ENCODE assay signal across 1 cellular context in the genomic region with DNA sequence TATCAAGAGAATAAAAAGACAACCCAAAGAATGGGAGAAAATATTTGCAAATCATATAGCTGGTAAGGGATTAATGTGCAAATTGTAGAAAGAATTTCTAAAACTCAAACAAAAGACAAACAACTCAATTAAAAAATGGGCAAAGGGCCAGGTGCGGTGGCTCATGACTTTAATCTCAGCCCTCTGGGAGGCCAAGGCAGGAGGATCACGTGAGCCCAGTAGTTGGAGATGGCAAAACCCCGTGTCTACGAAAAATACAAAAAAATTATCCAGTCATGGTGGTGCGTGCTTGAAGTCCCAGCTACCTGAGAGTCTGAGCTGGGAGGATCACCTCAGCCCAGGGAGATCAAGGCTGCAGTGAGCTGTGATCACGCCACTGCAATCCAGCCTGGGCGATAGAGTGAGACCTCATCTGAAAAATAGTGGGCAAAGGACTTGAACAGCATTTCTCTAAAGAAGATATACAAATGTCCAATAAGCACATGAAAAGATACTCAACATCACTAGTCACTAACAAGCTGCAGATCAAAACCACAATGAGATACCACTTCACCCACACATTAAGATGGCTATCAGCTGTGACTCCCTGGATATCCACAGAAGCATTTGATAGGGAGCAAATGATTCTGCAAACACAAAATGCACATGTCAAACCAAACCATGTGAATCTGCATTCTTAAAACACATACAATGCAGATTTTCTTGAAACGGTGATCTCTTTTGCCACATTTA.
TF ChIP-seq lines count a peak whose summit lies in the region.

No MANE protein-coding gene starts in this region.

TF ChIP-seq in K562, 482 proteins besides CTCF, POLR2A, EP300 and RAD21 (continued from another document and continues in another):
- TF ChIP-seq ZBTB7A (IDR thresholded peaks at IDR 0.05; ENCODE audit: borderline replicate concordance, control insufficient read depth, low read depth, low read length), result no peak
- TF ChIP-seq THAP7 (CRISPR knock-in tag; IDR thresholded peaks at IDR 0.05), result no peak
- no peak for TF ChIP-seq CHD1 (IDR thresholded peaks at IDR 0.05; ENCODE audit: low read length)
- TF ChIP-seq ETV5 (CRISPR knock-in tag; IDR thresholded peaks at IDR 0.05; ENCODE audit: low read depth), result no peak
- no peak for TF ChIP-seq RBM17 (IDR thresholded peaks at IDR 0.05; ENCODE audit: borderline replicate concordance, low read depth, low read length)
- no peak for TF ChIP-seq ZNF518B (CRISPR knock-in tag; IDR thresholded peaks at IDR 0.05)
- no peak for TF ChIP-seq ZNF12 (CRISPR knock-in tag; IDR thresholded peaks at IDR 0.05)
- TF ChIP-seq SIX5 (IDR thresholded peaks at IDR 0.05; ENCODE audit: borderline replicate concordance in 1 of 2, insufficient read depth in 1 of 2, low read depth in 1 of 2, low read length in 2 of 2), result no peak
- TF ChIP-seq HDAC2 (IDR thresholded peaks at IDR 0.05), result no peak
- no peak for TF ChIP-seq SMARCB1 (IDR thresholded peaks at IDR 0.05; ENCODE audit: insufficient read length, low read depth)
- TF ChIP-seq, protein P1, sequence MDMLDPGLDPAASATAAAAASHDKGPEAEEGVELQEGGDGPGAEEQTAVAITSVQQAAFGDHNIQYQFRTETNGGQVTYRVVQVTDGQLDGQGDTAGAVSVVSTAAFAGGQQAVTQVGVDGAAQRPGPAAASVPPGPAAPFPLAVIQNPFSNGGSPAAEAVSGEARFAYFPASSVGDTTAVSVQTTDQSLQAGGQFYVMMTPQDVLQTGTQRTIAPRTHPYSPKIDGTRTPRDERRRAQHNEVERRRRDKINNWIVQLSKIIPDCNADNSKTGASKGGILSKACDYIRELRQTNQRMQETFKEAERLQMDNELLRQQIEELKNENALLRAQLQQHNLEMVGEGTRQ (CRISPR knock-in tag; IDR thresholded peaks at IDR 0.05), result peak; percentile 62
- no peak for TF ChIP-seq RHOXF2B (CRISPR knock-in tag; conservative IDR thresholded peaks at IDR 0.05)
- TF ChIP-seq PHB2 (IDR thresholded peaks at IDR 0.05; ENCODE audit: low read depth), result no peak
- TF ChIP-seq ZNF217 (CRISPR knock-in tag; IDR thresholded peaks at IDR 0.05), result no peak
- no peak for TF ChIP-seq BRD4 (IDR thresholded peaks at IDR 0.05)
- TF ChIP-seq REST (CRISPR knock-in tag; IDR thresholded peaks at IDR 0.05; ENCODE audit: low read depth), result no peak
- TF ChIP-seq, protein P2, sequence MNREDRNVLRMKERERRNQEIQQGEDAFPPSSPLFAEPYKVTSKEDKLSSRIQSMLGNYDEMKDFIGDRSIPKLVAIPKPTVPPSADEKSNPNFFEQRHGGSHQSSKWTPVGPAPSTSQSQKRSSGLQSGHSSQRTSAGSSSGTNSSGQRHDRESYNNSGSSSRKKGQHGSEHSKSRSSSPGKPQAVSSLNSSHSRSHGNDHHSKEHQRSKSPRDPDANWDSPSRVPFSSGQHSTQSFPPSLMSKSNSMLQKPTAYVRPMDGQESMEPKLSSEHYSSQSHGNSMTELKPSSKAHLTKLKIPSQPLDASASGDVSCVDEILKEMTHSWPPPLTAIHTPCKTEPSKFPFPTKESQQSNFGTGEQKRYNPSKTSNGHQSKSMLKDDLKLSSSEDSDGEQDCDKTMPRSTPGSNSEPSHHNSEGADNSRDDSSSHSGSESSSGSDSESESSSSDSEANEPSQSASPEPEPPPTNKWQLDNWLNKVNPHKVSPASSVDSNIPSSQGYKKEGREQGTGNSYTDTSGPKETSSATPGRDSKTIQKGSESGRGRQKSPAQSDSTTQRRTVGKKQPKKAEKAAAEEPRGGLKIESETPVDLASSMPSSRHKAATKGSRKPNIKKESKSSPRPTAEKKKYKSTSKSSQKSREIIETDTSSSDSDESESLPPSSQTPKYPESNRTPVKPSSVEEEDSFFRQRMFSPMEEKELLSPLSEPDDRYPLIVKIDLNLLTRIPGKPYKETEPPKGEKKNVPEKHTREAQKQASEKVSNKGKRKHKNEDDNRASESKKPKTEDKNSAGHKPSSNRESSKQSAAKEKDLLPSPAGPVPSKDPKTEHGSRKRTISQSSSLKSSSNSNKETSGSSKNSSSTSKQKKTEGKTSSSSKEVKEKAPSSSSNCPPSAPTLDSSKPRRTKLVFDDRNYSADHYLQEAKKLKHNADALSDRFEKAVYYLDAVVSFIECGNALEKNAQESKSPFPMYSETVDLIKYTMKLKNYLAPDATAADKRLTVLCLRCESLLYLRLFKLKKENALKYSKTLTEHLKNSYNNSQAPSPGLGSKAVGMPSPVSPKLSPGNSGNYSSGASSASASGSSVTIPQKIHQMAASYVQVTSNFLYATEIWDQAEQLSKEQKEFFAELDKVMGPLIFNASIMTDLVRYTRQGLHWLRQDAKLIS (CRISPR knock-in tag; IDR thresholded peaks at IDR 0.05), result no peak
- no peak for TF ChIP-seq NFIX (CRISPR knock-in tag; IDR thresholded peaks at IDR 0.05; ENCODE audit: low read depth)
- TF ChIP-seq RFX1 (IDR thresholded peaks at IDR 0.05), result no peak
- no peak for TF ChIP-seq TRIM24 (IDR thresholded peaks at IDR 0.05)
- no peak for TF ChIP-seq ZNF3 (CRISPR knock-in tag; IDR thresholded peaks at IDR 0.05)
- TF ChIP-seq, protein P3, sequence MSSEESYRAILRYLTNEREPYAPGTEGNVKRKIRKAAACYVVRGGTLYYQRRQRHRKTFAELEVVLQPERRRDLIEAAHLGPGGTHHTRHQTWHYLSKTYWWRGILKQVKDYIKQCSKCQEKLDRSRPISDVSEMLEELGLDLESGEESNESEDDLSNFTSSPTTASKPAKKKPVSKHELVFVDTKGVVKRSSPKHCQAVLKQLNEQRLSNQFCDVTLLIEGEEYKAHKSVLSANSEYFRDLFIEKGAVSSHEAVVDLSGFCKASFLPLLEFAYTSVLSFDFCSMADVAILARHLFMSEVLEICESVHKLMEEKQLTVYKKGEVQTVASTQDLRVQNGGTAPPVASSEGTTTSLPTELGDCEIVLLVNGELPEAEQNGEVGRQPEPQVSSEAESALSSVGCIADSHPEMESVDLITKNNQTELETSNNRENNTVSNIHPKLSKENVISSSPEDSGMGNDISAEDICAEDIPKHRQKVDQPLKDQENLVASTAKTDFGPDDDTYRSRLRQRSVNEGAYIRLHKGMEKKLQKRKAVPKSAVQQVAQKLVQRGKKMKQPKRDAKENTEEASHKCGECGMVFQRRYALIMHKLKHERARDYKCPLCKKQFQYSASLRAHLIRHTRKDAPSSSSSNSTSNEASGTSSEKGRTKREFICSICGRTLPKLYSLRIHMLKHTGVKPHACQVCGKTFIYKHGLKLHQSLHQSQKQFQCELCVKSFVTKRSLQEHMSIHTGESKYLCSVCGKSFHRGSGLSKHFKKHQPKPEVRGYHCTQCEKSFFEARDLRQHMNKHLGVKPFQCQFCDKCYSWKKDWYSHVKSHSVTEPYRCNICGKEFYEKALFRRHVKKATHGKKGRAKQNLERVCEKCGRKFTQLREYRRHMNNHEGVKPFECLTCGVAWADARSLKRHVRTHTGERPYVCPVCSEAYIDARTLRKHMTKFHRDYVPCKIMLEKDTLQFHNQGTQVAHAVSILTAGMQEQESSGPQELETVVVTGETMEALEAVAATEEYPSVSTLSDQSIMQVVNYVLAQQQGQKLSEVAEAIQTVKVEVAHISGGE (CRISPR knock-in tag; IDR thresholded peaks at IDR 0.05), result no peak
- no peak for TF ChIP-seq SIRT6 (IDR thresholded peaks at IDR 0.05; ENCODE audit: low read depth, low read length)
- no peak for TF ChIP-seq FOSL1 (tag; conservative IDR thresholded peaks at IDR 0.05)
- no peak for TF ChIP-seq KDM5B (IDR thresholded peaks at IDR 0.05; ENCODE audit: insufficient replicate concordance, low read depth, low read length)
- peak; percentile 88 for TF ChIP-seq TFE3 (CRISPR knock-in tag; IDR thresholded peaks at IDR 0.05)
- no peak for TF ChIP-seq TAL1 (IDR thresholded peaks at IDR 0.05)
- TF ChIP-seq CC2D1A (IDR thresholded peaks at IDR 0.05), result no peak
- no peak for TF ChIP-seq MYC (IDR thresholded peaks at IDR 0.05; ENCODE audit: low read depth, low read length)
- no peak for TF ChIP-seq MYC (CRISPR knock-in tag; IDR thresholded peaks at IDR 0.05; ENCODE audit: borderline replicate concordance, low read depth)
- no peak for TF ChIP-seq YY1 (IDR thresholded peaks at IDR 0.05; ENCODE audit: borderline replicate concordance in 1 of 3, control insufficient read depth in 1 of 3, extremely low read depth in 1 of 3, insufficient read depth in 3 of 3, insufficient read length in 1 of 3, insufficient replicate concordance in 2 of 3, low read depth in 1 of 3, low read length in 2 of 3)
- TF ChIP-seq RCOR1 (IDR thresholded peaks at IDR 0.05; ENCODE audit: borderline replicate concordance in 1 of 2, low read depth in 2 of 2, low read length in 2 of 2), result 0 out of 4 replicates have a peak, but pooled peaks of 1 of the 2 experiments have one; percentile 14
- TF ChIP-seq, protein P4, sequence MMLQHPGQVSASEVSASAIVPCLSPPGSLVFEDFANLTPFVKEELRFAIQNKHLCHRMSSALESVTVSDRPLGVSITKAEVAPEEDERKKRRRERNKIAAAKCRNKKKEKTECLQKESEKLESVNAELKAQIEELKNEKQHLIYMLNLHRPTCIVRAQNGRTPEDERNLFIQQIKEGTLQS (IDR thresholded peaks at IDR 0.05), result no peak
- TF ChIP-seq, protein P4 (CRISPR knock-in tag; conservative IDR thresholded peaks at IDR 0.05), result no peak
- TF ChIP-seq KLF1 (tag; IDR thresholded peaks at IDR 0.05), result no peak
- TF ChIP-seq NCOA2 (IDR thresholded peaks at IDR 0.05; ENCODE audit: partially characterized antibody in 2 of 2), result no peak
- TF ChIP-seq TARDBP (IDR thresholded peaks at IDR 0.05), result no peak
- no peak for TF ChIP-seq MED1 (CRISPR knock-in tag; IDR thresholded peaks at IDR 0.05; ENCODE audit: borderline replicate concordance)
- TF ChIP-seq ATF1 (CRISPR knock-in tag; IDR thresholded peaks at IDR 0.05), result no peak
- no peak for TF ChIP-seq ATF1 (tag; IDR thresholded peaks at IDR 0.05)
